1 cellular context compared by ENCODE assay signal in the genomic region with DNA sequence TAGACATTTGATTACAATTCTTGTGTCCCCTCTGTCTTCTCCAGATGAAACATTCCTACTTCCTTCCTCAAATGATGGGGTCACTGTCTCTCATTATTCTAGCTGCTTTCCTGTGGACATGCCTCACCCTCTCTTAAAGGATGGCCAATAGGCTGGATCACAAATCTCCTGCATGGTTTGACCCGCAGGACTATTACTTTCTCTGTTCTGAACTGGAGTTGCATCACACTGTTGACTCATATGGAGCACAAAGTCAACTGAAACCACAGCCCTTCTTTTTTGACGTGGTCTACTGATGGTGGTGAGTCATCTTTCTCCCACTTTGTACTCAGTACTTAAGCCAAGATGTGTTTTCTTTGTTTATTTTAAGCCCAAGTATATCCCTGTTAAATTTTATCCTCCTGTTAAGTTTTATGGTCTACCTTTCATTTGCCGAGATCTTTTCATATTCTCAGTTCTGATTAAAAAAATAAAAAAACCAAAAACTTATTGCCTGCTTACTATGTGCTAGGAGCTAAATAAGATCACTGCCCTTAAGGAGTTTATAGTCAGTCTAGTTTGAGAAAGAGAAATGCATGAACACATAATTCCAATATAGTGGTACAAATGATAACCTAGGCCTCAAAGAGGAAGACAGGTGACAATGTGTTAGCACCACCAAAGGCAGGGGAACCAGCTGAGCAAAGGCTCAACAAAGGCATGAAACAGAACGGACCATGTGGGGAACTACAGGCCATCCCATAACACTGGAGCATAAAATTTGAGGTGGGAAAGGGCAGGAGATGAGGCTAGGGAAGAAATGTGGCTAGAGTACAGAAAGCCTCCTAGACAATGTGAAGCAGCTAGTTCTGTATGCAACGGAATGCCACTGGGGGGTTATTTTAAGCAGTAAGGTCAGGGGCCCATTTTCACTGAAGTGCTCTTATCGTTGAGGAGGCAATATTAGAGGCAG.
TF ChIP-seq lines count a peak whose summit lies in the region.

No MANE protein-coding gene starts in this region.

TF ChIP-seq in K562, 482 proteins besides CTCF, POLR2A, EP300 and RAD21 (continued from another document):
- TF ChIP-seq RNF219 (CRISPR knock-in tag; IDR thresholded peaks at IDR 0.05) (no peak), RBM15 (IDR thresholded peaks at IDR 0.05; ENCODE audit: insufficient read depth, low read length) (no peak), POU5F1 (IDR thresholded peaks at IDR 0.05; ENCODE audit: borderline replicate concordance, low read depth, low read length, partially characterized antibody) (no peak), LEF1 (IDR thresholded peaks at IDR 0.05) (peak; percentile 80), ZNF609 (CRISPR knock-in tag; IDR thresholded peaks at IDR 0.05; ENCODE audit: borderline replicate concordance) (no peak), FOXJ3 (CRISPR knock-in tag; IDR thresholded peaks at IDR 0.05) (no peak), ZNF121 (CRISPR knock-in tag; conservative IDR thresholded peaks at IDR 0.05) (no peak), SETDB1 (IDR thresholded peaks at IDR 0.05; ENCODE audit: low read length) (no peak), YY1 (IDR thresholded peaks at IDR 0.05; ENCODE audit: borderline replicate concordance in 1 of 3, control insufficient read depth in 1 of 3, extremely low read depth in 1 of 3, insufficient read depth in 3 of 3, insufficient read length in 1 of 3, insufficient replicate concordance in 2 of 3, low read depth in 1 of 3, low read length in 2 of 3) (no peak), HMGN3 (IDR thresholded peaks at IDR 0.05; ENCODE audit: borderline replicate concordance, extremely low read depth, insufficient read length, low read depth, low read length) (no peak), NR3C1 (CRISPR knock-in tag; IDR thresholded peaks at IDR 0.05) (no peak), POLR2AphosphoS2 (IDR thresholded peaks at IDR 0.05; ENCODE audit: low read length) (no peak), ZKSCAN8 (CRISPR knock-in tag; IDR thresholded peaks at IDR 0.05) (no peak), ZNF165 (CRISPR knock-in tag; IDR thresholded peaks at IDR 0.05; ENCODE audit: borderline replicate concordance) (peak; percentile 67; the same call in 1 of the 2 replicates), FOXA3 (CRISPR knock-in tag; conservative IDR thresholded peaks at IDR 0.05 in 1 of 2, IDR thresholded peaks at IDR 0.05 in 1 of 2) (peak; percentile 69 to 84; a peak in 3 of 4 replicates), TAF7 (tag; IDR thresholded peaks at IDR 0.05) (no peak)
- TF ChIP-seq, protein P1, sequence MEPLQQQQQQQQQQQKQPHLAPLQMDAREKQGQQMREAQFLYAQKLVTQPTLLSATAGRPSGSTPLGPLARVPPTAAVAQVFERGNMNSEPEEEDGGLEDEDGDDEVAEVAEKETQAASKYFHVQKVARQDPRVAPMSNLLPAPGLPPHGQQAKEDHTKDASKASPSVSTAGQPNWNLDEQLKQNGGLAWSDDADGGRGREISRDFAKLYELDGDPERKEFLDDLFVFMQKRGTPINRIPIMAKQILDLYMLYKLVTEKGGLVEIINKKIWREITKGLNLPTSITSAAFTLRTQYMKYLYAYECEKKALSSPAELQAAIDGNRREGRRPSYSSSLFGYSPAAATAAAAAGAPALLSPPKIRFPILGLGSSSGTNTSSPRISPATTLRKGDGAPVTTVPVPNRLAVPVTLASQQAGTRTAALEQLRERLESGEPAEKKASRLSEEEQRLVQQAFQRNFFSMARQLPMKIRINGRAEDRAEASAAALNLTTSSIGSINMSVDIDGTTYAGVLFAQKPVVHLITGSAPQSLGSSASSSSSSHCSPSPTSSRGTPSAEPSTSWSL (CRISPR knock-in tag; IDR thresholded peaks at IDR 0.05; ENCODE audit: borderline replicate concordance): no peak
TF ChIP-seq in K562: peak in this region for 164.
